27 cellular contexts compared by ENCODE assay signal in the genomic region with DNA sequence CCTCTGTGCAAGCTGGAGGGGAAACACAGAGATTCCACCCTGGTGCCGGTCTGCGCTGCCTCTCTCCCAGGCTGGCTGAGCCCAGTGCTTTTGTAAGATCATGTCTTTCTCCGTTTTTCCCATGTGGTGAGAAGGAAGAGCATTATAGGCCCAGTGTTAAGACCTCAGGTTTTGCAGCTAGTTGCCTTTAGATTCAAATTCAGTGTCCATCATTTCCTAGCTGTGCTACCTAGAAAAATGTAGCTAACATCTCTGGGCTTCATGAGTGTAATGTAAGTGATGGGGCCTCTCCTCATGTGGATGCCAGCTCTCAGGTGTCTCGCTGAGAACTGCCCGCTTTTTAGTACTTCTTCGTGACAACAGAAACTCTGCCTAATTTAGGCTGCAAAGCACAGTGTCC. TPM values are rescaled to one million over a fixed set of nuclear protein-coding genes. Genes with fewer than 3 reads are reported as not detected.
"Had no signal": no experiment of that assay in that cellular context is flagged by ENCODE, and none has a peak within 500 bp of the region (broad histone marks: within the 10 kb centered on the region; RNA-seq: fewer than 3 reads in every experiment).

No MANE protein-coding gene starts in this region.

- H3K9me3 Mint-ChIP-seq: activated B cell treated with CpG ODN at 0.5 μM for 24 hours; activated CD4-positive, alpha-beta memory T cell treated with anti-CD3 and anti-CD28 coated beads for 36 hours; activated naive CD8-positive, alpha-beta T cell treated with anti-CD3 and anti-CD28 coated beads, Interleukin-2, amount 10 ng/mL, durations not matched to agents 7 days and 5 days; nephron; stimulated activated naive B cell treated with anti-CD40 and anti-IgM and Interleukin-4, amounts not matched to agents 10 μg/mL and 1 μg/mL and 100 μg/mL, for 72 hours had no signal

- H3K27ac ChIP-seq: colonic mucosa, esophagus squamous epithelium, gastroesophageal sphincter, heart right ventricle, sigmoid colon, testis had no signal

- ATAC-seq: activated CD4-positive, alpha-beta T cell treated with anti-CD3 and anti-CD28 coated beads for 36 hours; gastroesophageal sphincter; left ventricle myocardium superior had no signal

- H3K36me3 Mint-ChIP-seq: activated CD4-positive, alpha-beta memory T cell treated with anti-CD3 and anti-CD28 coated beads for 36 hours; activated naive CD8-positive, alpha-beta T cell treated with anti-CD3 and anti-CD28 coated beads, Interleukin-2, amount 10 ng/mL, durations not matched to agents 7 days and 5 days; stimulated activated naive B cell treated with anti-CD40 and anti-IgM and Interleukin-4, amounts not matched to agents 10 μg/mL and 1 μg/mL and 100 μg/mL, for 72 hours had no signal

- H3K4me1 ChIP-seq: breast epithelium, colonic mucosa, gastroesophageal sphincter, sigmoid colon, testis had no signal

- H3K36me3 ChIP-seq: breast epithelium, colonic mucosa, esophagus squamous epithelium, gastroesophageal sphincter, heart right ventricle, sigmoid colon, upper lobe of left lung had no signal

- H3K27me3 Mint-ChIP-seq: activated B cell treated with CpG ODN at 0.5 μM for 24 hours; activated CD4-positive, alpha-beta memory T cell treated with anti-CD3 and anti-CD28 coated beads for 36 hours had no signal

- H3K27ac Mint-ChIP-seq: activated B cell treated with CpG ODN at 0.5 μM for 24 hours; activated CD4-positive, alpha-beta memory T cell treated with anti-CD3 and anti-CD28 coated beads for 36 hours; activated CD4-positive, alpha-beta T cell treated with anti-CD3 and anti-CD28 coated beads for 36 hours; activated naive CD8-positive, alpha-beta T cell treated with anti-CD3 and anti-CD28 coated beads, Interleukin-2, amount 10 ng/mL, durations not matched to agents 7 days and 5 days; nephron; stimulated activated naive B cell treated with anti-CD40 and anti-IgM and Interleukin-4, amounts not matched to agents 10 μg/mL and 1 μg/mL and 100 μg/mL, for 72 hours had no signal

- H3K27me3 ChIP-seq: breast epithelium, colonic mucosa, esophagus squamous epithelium, gastroesophageal sphincter, sigmoid colon, testis, upper lobe of left lung had no signal

- H3K9me3 ChIP-seq: breast epithelium, colonic mucosa, esophagus squamous epithelium, gastroesophageal sphincter, heart right ventricle, sigmoid colon, testis, upper lobe of left lung had no signal

- H3K4me3 ChIP-seq: colonic mucosa, esophagus squamous epithelium, gastroesophageal sphincter, heart right ventricle, sigmoid colon, smooth muscle cell, testis had no signal

- H3K4me3 Mint-ChIP-seq: activated B cell treated with CpG ODN at 0.5 μM for 24 hours; activated CD4-positive, alpha-beta memory T cell treated with anti-CD3 and anti-CD28 coated beads for 36 hours; activated CD4-positive, alpha-beta T cell treated with anti-CD3 and anti-CD28 coated beads for 36 hours; activated naive CD8-positive, alpha-beta T cell treated with anti-CD3 and anti-CD28 coated beads, Interleukin-2, amount 10 ng/mL, durations not matched to agents 7 days and 5 days; nephron; stimulated activated naive B cell treated with anti-CD40 and anti-IgM and Interleukin-4, amounts not matched to agents 10 μg/mL and 1 μg/mL and 100 μg/mL, for 72 hours had no signal

- DNase-seq: activated B cell treated with CpG ODN at 0.5 μM for 24 hours; activated CD4-positive, alpha-beta memory T cell treated with anti-CD3 and anti-CD28 coated beads for 36 hours; activated CD4-positive, alpha-beta T cell treated with anti-CD3 and anti-CD28 coated beads for 36 hours; activated naive CD4-positive, alpha-beta T cell treated with Interleukin-2 at 50 U/mL for 16 hours; activated naive CD8-positive, alpha-beta T cell treated with anti-CD3 and anti-CD28 coated beads, Interleukin-2, amount 10 ng/mL, durations not matched to agents 7 days and 5 days; activated T-cell treated with anti-CD3 and anti-CD28 coated beads, Interleukin-2, amount 50 U/mL, for 48 hours; amniotic stem cell; colonic mucosa; esophagus squamous epithelium; heart right ventricle; left ventricle myocardium superior; nucleus accumbens; posterior cingulate gyrus; sigmoid colon; stimulated activated CD4-positive, alpha-beta T cell treated with anti-CD3 and anti-CD28 coated beads, Interleukin-15, amount 100 ng/mL, for 24 hours; stimulated activated CD8-positive, alpha-beta memory T cell treated with anti-CD3 and anti-CD28 coated beads, Interleukin-4, amount 100 ng/mL, for 48 hours; stimulated activated naive B cell treated with anti-CD40 and anti-IgM and Interleukin-4, amounts not matched to agents 10 μg/mL and 1 μg/mL and 100 μg/mL, for 72 hours; T-helper 9 cell; testis had no signal

- H3K4me1 Mint-ChIP-seq: activated B cell treated with CpG ODN at 0.5 μM for 24 hours; activated CD4-positive, alpha-beta T cell treated with anti-CD3 and anti-CD28 coated beads for 36 hours; activated naive CD8-positive, alpha-beta T cell treated with anti-CD3 and anti-CD28 coated beads, Interleukin-2, amount 10 ng/mL, durations not matched to agents 7 days and 5 days; nephron had no signal

RNA-seq across cellular contexts. Expression of gene ELF5, which starts 0.5 kb away (rescaled TPM):
- total RNA-seq: activated B cell treated with CpG ODN at 0.5 μM for 24 hours; activated CD4-positive, alpha-beta memory T cell treated with anti-CD3 and anti-CD28 coated beads for 36 hours; activated CD4-positive, alpha-beta T cell treated with anti-CD3 and anti-CD28 coated beads for 36 hours; activated naive CD8-positive, alpha-beta T cell treated with anti-CD3 and anti-CD28 coated beads, Interleukin-2, amount 10 ng/mL, durations not matched to agents 7 days and 5 days; colonic mucosa; heart right ventricle; kidney epithelial cell; left ventricle myocardium superior; myocyte; sigmoid colon; T-helper 1 cell treated with Interleukin-12 subunit alpha and Interleukin-12 subunit beta and Interleukin-4 antibody, amounts not matched to agents 30 ng/mL and 1 ng/mL, for 36 hours had no signal
